In genomic region chr9:129802833-129803678, GRCh38 we compare ENCODE assay signal across 1 cellular context.
TF ChIP-seq lines count a peak whose summit lies in the region.

Gene TOR1B, plus strand, starts transcription at chr9:129803184. Its CDS starts 29 bp downstream, at chr9:129803213.

TF ChIP-seq in K562, 482 proteins besides CTCF, POLR2A, EP300 and RAD21 (continued from another document and continues in another):
- no peak for TF ChIP-seq ZNF830 (CRISPR knock-in tag; IDR thresholded peaks at IDR 0.05)
- no peak for TF ChIP-seq NR2C1 (IDR thresholded peaks at IDR 0.05)
- 0 out of 2 replicates have a peak, but pooled peaks have one; percentile 22 for TF ChIP-seq NR2C1 (tag; IDR thresholded peaks at IDR 0.05)
- no peak for TF ChIP-seq PPARD (CRISPR knock-in tag; IDR thresholded peaks at IDR 0.05)
- TF ChIP-seq DACH1 (IDR thresholded peaks at IDR 0.05; ENCODE audit: partially characterized antibody) = no peak
- no peak for TF ChIP-seq MYNN (IDR thresholded peaks at IDR 0.05)
- TF ChIP-seq MYNN (CRISPR knock-in tag; IDR thresholded peaks at IDR 0.05) = no peak
- TF ChIP-seq LCOR (CRISPR knock-in tag; IDR thresholded peaks at IDR 0.05) = no peak
- TF ChIP-seq ETS1 (conservative IDR thresholded peaks at IDR 0.05; ENCODE audit: control insufficient read depth, low read depth, low read length) = peak; percentile 96
- TF ChIP-seq ZC3H4 (CRISPR knock-in tag; IDR thresholded peaks at IDR 0.05; ENCODE audit: borderline replicate concordance) = no peak; the same call in 1 of the 2 replicates
- TF ChIP-seq ZNF655 (CRISPR knock-in tag; IDR thresholded peaks at IDR 0.05) = no peak
- no peak for TF ChIP-seq ZNF609 (CRISPR knock-in tag; IDR thresholded peaks at IDR 0.05; ENCODE audit: borderline replicate concordance)
- TF ChIP-seq MITF (IDR thresholded peaks at IDR 0.05) = no peak; the same call in 1 of the 2 replicates
- TF ChIP-seq SRF (CRISPR knock-in tag; IDR thresholded peaks at IDR 0.05) = no peak
- TF ChIP-seq ZNF175 (CRISPR knock-in tag; IDR thresholded peaks at IDR 0.05; ENCODE audit: low read depth) = peak; percentile 80; the same call in 1 of the 2 replicates
- TF ChIP-seq E4F1 (CRISPR knock-in tag; IDR thresholded peaks at IDR 0.05; ENCODE audit: borderline replicate concordance) = no peak
- TF ChIP-seq CREB1 (IDR thresholded peaks at IDR 0.05) = peak; percentile 93
- peak; percentile 96 for TF ChIP-seq CREB1 (CRISPR knock-in tag; IDR thresholded peaks at IDR 0.05)
- TF ChIP-seq HDAC6 (IDR thresholded peaks at IDR 0.05; ENCODE audit: low read depth, low read length) = no peak
- TF ChIP-seq FOXO4 (CRISPR knock-in tag; IDR thresholded peaks at IDR 0.05) = no peak; the same call in 1 of the 2 replicates
- no peak for TF ChIP-seq ZNF740 (CRISPR knock-in tag; IDR thresholded peaks at IDR 0.05)
- TF ChIP-seq ZNF740 (tag; IDR thresholded peaks at IDR 0.05) = no peak
- TF ChIP-seq TARDBP (IDR thresholded peaks at IDR 0.05) = no peak
- TF ChIP-seq ZKSCAN3 (CRISPR knock-in tag; IDR thresholded peaks at IDR 0.05) = no peak
- TF ChIP-seq SREBF1 (IDR thresholded peaks at IDR 0.05; ENCODE audit: borderline replicate concordance, low read depth, low read length) = no peak
- no peak for TF ChIP-seq MAFF (IDR thresholded peaks at IDR 0.05; ENCODE audit: low read length)
- TF ChIP-seq BDP1 (IDR thresholded peaks at IDR 0.05; ENCODE audit: insufficient read depth, insufficient read length) = no peak
- TF ChIP-seq ZNF511 (CRISPR knock-in tag; IDR thresholded peaks at IDR 0.05) = no peak; the same call in 1 of the 2 replicates
- peak; percentile 71; the same call in 1 of the 2 replicates for TF ChIP-seq EP400 (IDR thresholded peaks at IDR 0.05)
- peak; percentile 74; the same call in 1 of the 2 replicates for TF ChIP-seq ZNF384 (IDR thresholded peaks at IDR 0.05; ENCODE audit: low read depth, low read length)
- no peak for TF ChIP-seq PREB (CRISPR knock-in tag; IDR thresholded peaks at IDR 0.05)
- TF ChIP-seq CHD2 (IDR thresholded peaks at IDR 0.05; ENCODE audit: low read depth, low read length) = no peak
- no peak for TF ChIP-seq ZNF778 (CRISPR knock-in tag; IDR thresholded peaks at IDR 0.05)
- TF ChIP-seq MNT (conservative IDR thresholded peaks at IDR 0.05) = peak; percentile 68 to 87
- peak; percentile 70 for TF ChIP-seq DIDO1 (tag; IDR thresholded peaks at IDR 0.05; ENCODE audit: low read depth)
- TF ChIP-seq CBX3 (IDR thresholded peaks at IDR 0.05; ENCODE audit: borderline replicate concordance in 1 of 2, low read length in 2 of 2) = no peak; a peak in 1 of 3 replicates
- TF ChIP-seq GATA2 (CRISPR knock-in tag; IDR thresholded peaks at IDR 0.05) = no peak
- TF ChIP-seq ZNF197 (CRISPR knock-in tag; IDR thresholded peaks at IDR 0.05; ENCODE audit: low read depth) = peak; percentile 6; the same call in 1 of the 2 replicates
- peak; percentile 35; the same call in 1 of the 2 replicates for TF ChIP-seq ZNF224 (CRISPR knock-in tag; IDR thresholded peaks at IDR 0.05)
- TF ChIP-seq ZNF395 (CRISPR knock-in tag; IDR thresholded peaks at IDR 0.05) = 0 out of 2 replicates have a peak, but pooled peaks have one; percentile 16
- peak; percentile 31; the same call in 1 of the 2 replicates for TF ChIP-seq NFIC (IDR thresholded peaks at IDR 0.05)
- no peak for TF ChIP-seq NR2F6 (CRISPR knock-in tag; IDR thresholded peaks at IDR 0.05)
- TF ChIP-seq FOXM1 (IDR thresholded peaks at IDR 0.05; ENCODE audit: low read depth) = no peak
- TF ChIP-seq FOXM1 (CRISPR knock-in tag; IDR thresholded peaks at IDR 0.05; ENCODE audit: low read depth) = no peak
- no peak for TF ChIP-seq PCBP2 (IDR thresholded peaks at IDR 0.05; ENCODE audit: low read depth, low read length, poor library complexity, severe bottlenecking)
